9 cellular contexts compared by ENCODE assay signal in the genomic region with DNA sequence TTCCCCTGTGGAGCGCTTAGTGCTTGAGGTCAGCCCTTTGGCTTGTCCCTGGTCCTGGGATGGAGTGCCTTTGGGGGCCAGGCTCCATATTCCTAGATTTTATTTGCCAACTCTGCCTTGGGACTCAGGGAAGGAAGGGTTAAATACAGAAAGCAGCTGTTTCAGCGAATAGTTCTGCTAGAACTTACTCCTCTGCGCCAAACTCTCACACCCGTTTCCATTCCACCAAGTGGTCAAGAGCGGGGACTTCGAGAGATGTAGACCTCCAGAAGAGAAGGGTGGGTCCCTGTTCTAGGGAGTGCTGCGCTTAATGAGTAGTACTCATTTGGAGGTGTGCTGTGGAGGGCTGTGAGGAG. TPM values are rescaled to one million over a fixed set of nuclear protein-coding genes. Genes with fewer than 3 reads are reported as not detected.
A peak's percentile ranks its signal among the peaks of the same experiment; 100 is the strongest.
DNase-seq lines count a peak whose midpoint lies in the region; ATAC-seq and TF ChIP-seq lines count a peak whose summit lies in the region.
"Had no signal": no experiment of that assay in that cellular context is flagged by ENCODE, and none has a peak within 500 bp of the region (broad histone marks: within the 10 kb centered on the region; RNA-seq: fewer than 3 reads in every experiment).

No MANE protein-coding gene starts in this region.

- H3K9me3 ChIP-seq in neuron (ENCODE audit: low read length) = no peaks in the 10 kb centered on the region

- H3K27me3 ChIP-seq in neuron (ENCODE audit: insufficient read depth, low read length) = no peaks in the 10 kb centered on the region

- peaks cover 64% of the 10 kb centered on the region for H3K4me1 Mint-ChIP-seq in CD14-positive monocyte
- H3K4me1 Mint-ChIP-seq in chondrocyte (ENCODE audit: low read depth) = peaks cover 26% of the 10 kb centered on the region

- no peak for ATAC-seq in HG03442 (IDR thresholded peaks at IDR 0.05; ENCODE audit: unreplicated experiment)

- intact Hi-C loops in CD14-positive monocyte (cut with micrococcal nuclease) = loop anchor here in 1 of 2 donors (1.0 to 5.0 kb wide), 3 partner anchors 16 to 157 kb away; a partner anchor contains a TSS

- H3K36me3 Mint-ChIP-seq in CD14-positive monocyte (peaks cover 48 to 55% of the 10 kb centered on the region in 2 donors), chondrocyte (ENCODE audit: low read depth) (peaks cover 12% of the 10 kb centered on the region)

- peaks cover 0 to 5% (median 1%) of the 10 kb centered on the region in 3 donors for H3K27me3 Mint-ChIP-seq in CD14-positive monocyte (ENCODE audit: low read depth in 3 of 3)
- H3K27me3 Mint-ChIP-seq in chondrocyte (ENCODE audit: low read depth) = no peaks in the 10 kb centered on the region

- peak overlapping the region; percentile 35 for H2AFZ ChIP-seq in neuron (ENCODE audit: low read depth, low read length)

- H3K27ac Mint-ChIP-seq in CD14-positive monocyte (peak overlapping the region; percentile 88 to 99 (median 96)), chondrocyte (ENCODE audit: unreplicated experiment) (peak overlapping the region; percentile 97)

- H3K9me3 Mint-ChIP-seq in CD14-positive monocyte (peaks cover 0 to 2% (median 0%) of the 10 kb centered on the region in 7 donors), chondrocyte (ENCODE audit: low read depth) (no peaks in the 10 kb centered on the region)

- H3K4me3 Mint-ChIP-seq in CD14-positive monocyte (peak overlapping the region; percentile 49 to 76), chondrocyte (ENCODE audit: unreplicated experiment) (no peak overlapping the region)

- peak overlapping the region; percentile 18 for H3K4me3 ChIP-seq in Jurkat, Clone E6-1 (ENCODE audit: low read length)
- no peak overlapping the region for H3K4me3 ChIP-seq in neuron (ENCODE audit: low read length)

- H3K4me1 ChIP-seq in neuron (ENCODE audit: insufficient read depth, low read length) = peaks cover 10% of the 10 kb centered on the region

- H3K36me3 ChIP-seq in neuron (ENCODE audit: insufficient read depth, low read length) = peaks cover 19% of the 10 kb centered on the region

- TF ChIP-seq CTCF in CD14-positive monocyte (IDR thresholded peaks at IDR 0.05) (no peak), chondrocyte (IDR thresholded peaks at IDR 0.05) (no peak)

- DNase-seq in CD14-positive monocyte (ENCODE audit: low spot score) (no peak), chondrocyte (ENCODE audit: low spot score) (no peak), iPS-NIHi11 (ENCODE audit: low spot score) (no peak), amniotic stem cell (lab: John Stamatoyannopoulos, UW) (no peak)
- DNase-seq in Jurkat, Clone E6-1 (ENCODE audit: low read depth, low spot score) = no peak
- DNase-seq in activated CD4-positive, CD25-positive, alpha-beta regulatory T cell treated with anti-CD3 and anti-CD28 coated beads, Interleukin-2, amount 50 U/mL, for 72 hours = no peak

RNA-seq across cellular contexts. Expression of a gene that starts 0.7 kb away (rescaled TPM):
- polyA plus RNA-seq in CD14-positive monocyte = 1 to 10 TPM; 3.8 to 5.2 TPM
- polyA plus RNA-seq in Jurkat, Clone E6-1 (2012; ENCODE audit: insufficient read depth, insufficient read length) = 18.8 TPM
- 9.4 to 15.8 TPM (median 10.0 TPM) in 3 replicates for total RNA-seq in chondrocyte

RNA-seq across cellular contexts. Expression of a gene that starts 1.7 kb away (rescaled TPM):
- not detected for polyA plus RNA-seq in CD14-positive monocyte
- polyA plus RNA-seq in Jurkat, Clone E6-1 (2012; ENCODE audit: insufficient read depth, insufficient read length) = not detected
- not detected in 3 replicates for total RNA-seq in chondrocyte
- total RNA-seq: G401 had no signal

RNA-seq across cellular contexts. Expression of a gene that starts 10.1 kb away (rescaled TPM):
- 1,000 to 10,000 TPM; 2,686 to 4,191 TPM for polyA plus RNA-seq in CD14-positive monocyte
- 3.6 TPM for polyA plus RNA-seq in Jurkat, Clone E6-1 (2012; ENCODE audit: insufficient read depth, insufficient read length)
- total RNA-seq in chondrocyte = not detected in 3 replicates
- total RNA-seq: G401 had no signal

RNA-seq across cellular contexts. Expression of a gene that starts 12.8 kb away (rescaled TPM):
- not detected for polyA plus RNA-seq in CD14-positive monocyte
- not detected for polyA plus RNA-seq in Jurkat, Clone E6-1 (2012; ENCODE audit: insufficient read depth, insufficient read length)
- total RNA-seq in chondrocyte = not detected in 3 replicates
- total RNA-seq: G401 had no signal

RNA-seq across cellular contexts. Expression of a gene that starts 23.0 kb away (rescaled TPM):
- polyA plus RNA-seq in CD14-positive monocyte = 100 to 1,000 TPM; 101 to 119 TPM
- polyA plus RNA-seq in Jurkat, Clone E6-1 (2012; ENCODE audit: insufficient read depth, insufficient read length) = 201 TPM
- 50.6 to 59.2 TPM (median 55.2 TPM) in 3 replicates for total RNA-seq in chondrocyte
